Comparison of ENCODE assay signal across 19 cellular contexts in genomic region chr7:90621892-90622182, GRCh38. TPM values are rescaled to one million over a fixed set of nuclear protein-coding genes. Genes with fewer than 3 reads are reported as not detected.
DNase-seq lines count a peak whose midpoint lies in the region; ATAC-seq and TF ChIP-seq lines count a peak whose summit lies in the region.
"Had no signal": no experiment of that assay in that cellular context is flagged by ENCODE, and none has a peak within 500 bp of the region (broad histone marks: within the 10 kb centered on the region; RNA-seq: fewer than 3 reads in every experiment).

No MANE protein-coding gene starts in this region.

- H3K4me3 Mint-ChIP-seq in GM23338, result peak overlapping the region; percentile 11; the same call in 2 of the 3 replicates
- H3K4me3 Mint-ChIP-seq in endodermal cell, result no peak overlapping the region
- no peak overlapping the region for H3K4me3 Mint-ChIP-seq in nephron progenitor cell
- H3K4me3 Mint-ChIP-seq: CD8-positive, alpha-beta memory T cell had no signal

- no peak for TF ChIP-seq POLR2A in NB4 (IDR thresholded peaks at IDR 0.05; ENCODE audit: extremely low read depth, insufficient read length)

- H3K27me3 Mint-ChIP-seq in GM23338 (ENCODE audit: insufficient read depth, low read depth, poor library complexity) (peaks cover 1% of the 10 kb centered on the region), endodermal cell (ENCODE audit: insufficient read depth) (peaks cover 16% of the 10 kb centered on the region), nephron progenitor cell (ENCODE audit: low read depth, poor library complexity) (no peaks in the 10 kb centered on the region)
- H3K27me3 Mint-ChIP-seq: CD8-positive, alpha-beta memory T cell had no signal

- H3K79me2 ChIP-seq in GM23338 (replicated peaks; ENCODE audit: insufficient read depth) (peaks cover 29% of the 10 kb centered on the region), GM23248 (ENCODE audit: insufficient read depth) (peaks cover 91% of the 10 kb centered on the region)

- DNase-seq in GM23338 (ENCODE audit: low spot score) (peak; percentile 57), NB4 (ENCODE audit: low read depth) (peak; percentile 39), endodermal cell (no peak), nephron progenitor cell (no peak), occipital lobe (lab: John Stamatoyannopoulos, UW) (no peak), GM23248 (no peak), superior temporal gyrus (ENCODE audit: extremely low spot score) (no peak)
- DNase-seq: activated effector memory CD4-positive, alpha-beta T cell treated with Interleukin-2 at 50 U/mL for 16 hours; CD8-positive, alpha-beta memory T cell; DND-41; heart left ventricle; kidney; NCI-H1417 treated with DMSO at 0.1 percent for 48 hours; right lobe of liver; stomach had no signal

- ATAC-seq in GM23338, result peak; percentile 76
- ATAC-seq: heart left ventricle, Panc1, SK-N-SH treated with all-trans-retinoic acid at 6 μM for 48 hours had no signal

- H3K9me3 Mint-ChIP-seq in GM23338 (no peaks in the 10 kb centered on the region), endodermal cell (no peaks in the 10 kb centered on the region), nephron progenitor cell (no peaks in the 10 kb centered on the region)
- H3K9me3 Mint-ChIP-seq: CD8-positive, alpha-beta memory T cell had no signal

- WGBS in endodermal cell (ENCODE audit: insufficient coverage in 1 of 2, insufficient read length in 1 of 2), 2 experiments, result 63% methylated on average over 3 of the region's 3 CpGs; no CpG with 5 or more reads in 1 of the 2 experiments
- WGBS in GM23248 (ENCODE audit: low coverage in 1 of 2, low lambda C conversion rate in 2 of 2, missing lambda C conversion rate in 2 of 2), 2 experiments, result 99% methylated on average over 3 of the region's 3 CpGs

- H3K36me3 ChIP-seq in GM23338 (ENCODE audit: insufficient read depth) (no peaks in the 10 kb centered on the region), endodermal cell (ENCODE audit: control insufficient read depth, insufficient read depth, low read length) (no peaks in the 10 kb centered on the region), GM23248 (ENCODE audit: low read depth) (no peaks in the 10 kb centered on the region)
- H3K36me3 ChIP-seq: breast epithelium, heart left ventricle, right lobe of liver, stomach, upper lobe of left lung had no signal

- H4K20me1 ChIP-seq in GM23338 (replicated peaks; ENCODE audit: insufficient read depth), result peaks cover 5% of the 10 kb centered on the region; the same call in 1 of the 2 replicates
- H4K20me1 ChIP-seq in GM23248 (ENCODE audit: insufficient read depth), result no peaks in the 10 kb centered on the region

- H3K9me2 ChIP-seq in GM23338 (ENCODE audit: insufficient read depth) (no peaks in the 10 kb centered on the region), GM23248 (ENCODE audit: insufficient read depth) (no peaks in the 10 kb centered on the region)

- H3F3A ChIP-seq in GM23338 (replicated peaks; ENCODE audit: low read depth), result no peaks in the 10 kb centered on the region
- H3F3A ChIP-seq in GM23248 (ENCODE audit: insufficient read depth), result peaks cover 30% of the 10 kb centered on the region

- H3K4me3 ChIP-seq in GM23338 (peak overlapping the region; percentile 24), NB4 (ENCODE audit: low read depth, low read length) (no peak overlapping the region), endodermal cell (ENCODE audit: low read length) (no peak overlapping the region), GM23248 (no peak overlapping the region)
- H3K4me3 ChIP-seq: breast epithelium, heart left ventricle, right lobe of liver, stomach, upper lobe of left lung had no signal

- H3K27ac Mint-ChIP-seq in GM23338 (no peak overlapping the region), endodermal cell (no peak overlapping the region), nephron progenitor cell (peak overlapping the region; percentile 16)
- H3K27ac Mint-ChIP-seq: CD8-positive, alpha-beta memory T cell had no signal

- in situ Hi-C loops in GM23248 (cut with MboI), result no loop called here

- H3K4me2 ChIP-seq in GM23338 (peak overlapping the region; percentile 45), GM23248 (ENCODE audit: unreplicated experiment) (no peak overlapping the region)

- H3K4me1 ChIP-seq in GM23338 (ENCODE audit: insufficient read depth) (peaks cover 73% of the 10 kb centered on the region), endodermal cell (ENCODE audit: control insufficient read depth, insufficient read depth, low read length) (peaks cover 22% of the 10 kb centered on the region), GM23248 (ENCODE audit: insufficient read depth) (peaks cover 38% of the 10 kb centered on the region)
- H3K4me1 ChIP-seq: breast epithelium had no signal

- H3K4me1 Mint-ChIP-seq in GM23338 (peaks cover 86% of the 10 kb centered on the region), endodermal cell (peaks cover 56% of the 10 kb centered on the region), nephron progenitor cell (peaks cover 51% of the 10 kb centered on the region)
- H3K4me1 Mint-ChIP-seq: CD8-positive, alpha-beta memory T cell had no signal

- H3K36me3 Mint-ChIP-seq in GM23338 (ENCODE audit: low read depth) (no peaks in the 10 kb centered on the region), endodermal cell (ENCODE audit: low read depth) (no peaks in the 10 kb centered on the region), nephron progenitor cell (ENCODE audit: low read depth) (peaks cover 10% of the 10 kb centered on the region)
- H3K36me3 Mint-ChIP-seq: CD8-positive, alpha-beta memory T cell had no signal

- no peak overlapping the region for H3K27ac ChIP-seq in GM23338 (ENCODE audit: low read depth)
- peak overlapping the region; percentile 55 for H3K27ac ChIP-seq in endodermal cell (ENCODE audit: low read depth, low read length)
- no peak overlapping the region for H3K27ac ChIP-seq in GM23248
- H3K27ac ChIP-seq: breast epithelium, right lobe of liver, stomach had no signal

- H2AFZ ChIP-seq in GM23338 (no peak overlapping the region), GM23248 (no peak overlapping the region)

- H3K27me3 ChIP-seq in GM23338 (ENCODE audit: insufficient read depth), result peaks cover 17% of the 10 kb centered on the region; the same call in 1 of the 2 replicates
- H3K27me3 ChIP-seq in endodermal cell (ENCODE audit: control insufficient read depth, insufficient read depth, low read length, poor library complexity, severe bottlenecking), result no peaks in the 10 kb centered on the region
- no peaks in the 10 kb centered on the region for H3K27me3 ChIP-seq in GM23248 (replicated peaks; ENCODE audit: insufficient read depth)
- H3K27me3 ChIP-seq: breast epithelium, heart left ventricle, right lobe of liver, stomach, upper lobe of left lung had no signal

- TF ChIP-seq CTCF in GM23338 (conservative IDR thresholded peaks at IDR 0.05; ENCODE audit: low read depth in 2 of 2) (no peak), NB4 (IDR thresholded peaks at IDR 0.05; ENCODE audit: low read depth, low read length) (no peak), endodermal cell (conservative IDR thresholded peaks at IDR 0.05) (no peak), nephron progenitor cell (IDR thresholded peaks at IDR 0.05) (no peak)

- no peaks in the 10 kb centered on the region for H3K9me3 ChIP-seq in endodermal cell (ENCODE audit: control insufficient read depth, low read length)
- H3K9me3 ChIP-seq in GM23248 (ENCODE audit: low read depth), result no peaks in the 10 kb centered on the region
- H3K9me3 ChIP-seq: breast epithelium, heart left ventricle, right lobe of liver, stomach, upper lobe of left lung had no signal

- H3K9ac ChIP-seq in endodermal cell (ENCODE audit: extremely low read depth, low read length, poor library complexity, severe bottlenecking) (no peak overlapping the region), GM23248 (no peak overlapping the region)

TF ChIP-seq in GM23338, 12 proteins besides CTCF, POLR2A, EP300 and RAD21 (continues in another document):
- TF ChIP-seq NANOG (IDR thresholded peaks at IDR 0.05; ENCODE audit: borderline replicate concordance), result peak; percentile 95

RNA-seq across cellular contexts. Expression of gene CDK14, which starts 25.7 kb away (rescaled TPM):
- total RNA-seq in GM23338 (2014; rRNA removed; shearing (Covaris generic)), result 24.0 and 25.9 TPM in 2 replicates
- 10.1 and 11.2 TPM in 2 replicates for polyA plus RNA-seq in GM23338 (2016; fragmentation: Nextera tagmentation; extraction: Ambion mirVana)
- total RNA-seq in endodermal cell, result 10 to 100 TPM in 1 of 2 donors, 1 to 10 TPM in 1; 8.7 to 13.4 TPM
- 27.6 TPM for polyA plus RNA-seq in endodermal cell (2013, experiment 1 of 2)
- 31.1 TPM for polyA plus RNA-seq in endodermal cell (2013, experiment 2 of 2)
- total RNA-seq in occipital lobe, result 123 TPM
- 21.2 and 24.9 TPM in 2 replicates for total RNA-seq in GM23248 (2014; rRNA removed; shearing (Covaris generic))
- 18.0 and 19.9 TPM in 2 replicates for polyA plus RNA-seq in GM23248 (2016; fragmentation: Nextera tagmentation; extraction: Ambion mirVana)

Comparison
In these comparisons a context has a peak if more than half of its experiments do, and no peak if none do; other contexts are left out.
1. DNase-seq: peak in GM23338 (single experiment) and NB4 (single experiment); none in endodermal cell (single experiment), nephron progenitor cell (single experiment), occipital lobe (single experiment), GM23248 (single experiment) and superior temporal gyrus (single experiment).